In the genomic region with DNA sequence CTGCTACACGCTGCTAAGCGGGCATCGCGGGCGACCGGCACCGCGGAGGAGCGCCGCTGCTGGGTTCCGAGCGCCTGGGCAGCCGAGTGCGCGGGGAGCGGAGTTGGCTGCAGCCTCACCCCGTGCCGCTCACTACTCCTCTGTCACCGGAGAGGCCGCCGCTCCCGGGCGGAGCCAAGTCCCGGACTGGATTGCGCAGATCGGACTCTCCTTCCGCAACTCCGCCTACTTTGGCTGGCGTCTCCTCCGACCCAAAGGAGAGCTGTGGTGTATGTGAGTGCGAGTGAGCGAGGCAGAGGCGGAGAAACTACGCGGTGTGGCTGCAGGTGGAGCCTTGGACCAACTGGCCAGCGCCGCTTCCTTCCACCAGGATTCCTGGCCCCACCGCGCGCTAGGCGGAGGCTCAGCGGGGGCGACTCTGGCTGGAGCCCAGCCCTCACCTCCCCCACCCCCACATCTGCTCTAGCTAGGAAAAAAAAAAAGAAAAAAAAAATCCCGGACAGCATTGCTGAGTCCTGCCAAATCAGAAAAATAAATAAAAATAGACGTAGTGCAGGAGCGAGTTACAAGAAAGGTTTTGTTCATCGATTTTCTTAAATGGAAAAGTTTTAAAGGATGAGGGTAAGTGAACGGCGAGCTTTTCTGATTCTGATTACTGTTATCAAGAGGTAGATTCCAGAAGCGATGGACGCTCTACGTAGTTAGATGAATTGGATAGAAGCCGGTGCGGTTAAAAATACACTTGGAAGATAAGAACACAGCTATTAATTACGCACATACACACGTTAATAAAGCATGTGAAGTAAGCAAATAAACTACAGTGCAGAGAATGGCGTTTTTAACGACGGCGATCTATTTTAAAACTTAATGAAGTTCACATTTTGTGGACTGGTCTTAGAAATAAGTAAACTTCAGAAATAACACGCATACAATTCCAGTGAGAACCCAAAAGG, we compare ENCODE assay signal across 8 cellular contexts. TPM values are rescaled to one million over a fixed set of nuclear protein-coding genes. Genes with fewer than 3 reads are reported as not detected.
A peak's percentile ranks its signal among the peaks of the same experiment; 100 is the strongest.
DNase-seq lines count a peak whose midpoint lies in the region; ATAC-seq and TF ChIP-seq lines count a peak whose summit lies in the region.

A gene with protein sequence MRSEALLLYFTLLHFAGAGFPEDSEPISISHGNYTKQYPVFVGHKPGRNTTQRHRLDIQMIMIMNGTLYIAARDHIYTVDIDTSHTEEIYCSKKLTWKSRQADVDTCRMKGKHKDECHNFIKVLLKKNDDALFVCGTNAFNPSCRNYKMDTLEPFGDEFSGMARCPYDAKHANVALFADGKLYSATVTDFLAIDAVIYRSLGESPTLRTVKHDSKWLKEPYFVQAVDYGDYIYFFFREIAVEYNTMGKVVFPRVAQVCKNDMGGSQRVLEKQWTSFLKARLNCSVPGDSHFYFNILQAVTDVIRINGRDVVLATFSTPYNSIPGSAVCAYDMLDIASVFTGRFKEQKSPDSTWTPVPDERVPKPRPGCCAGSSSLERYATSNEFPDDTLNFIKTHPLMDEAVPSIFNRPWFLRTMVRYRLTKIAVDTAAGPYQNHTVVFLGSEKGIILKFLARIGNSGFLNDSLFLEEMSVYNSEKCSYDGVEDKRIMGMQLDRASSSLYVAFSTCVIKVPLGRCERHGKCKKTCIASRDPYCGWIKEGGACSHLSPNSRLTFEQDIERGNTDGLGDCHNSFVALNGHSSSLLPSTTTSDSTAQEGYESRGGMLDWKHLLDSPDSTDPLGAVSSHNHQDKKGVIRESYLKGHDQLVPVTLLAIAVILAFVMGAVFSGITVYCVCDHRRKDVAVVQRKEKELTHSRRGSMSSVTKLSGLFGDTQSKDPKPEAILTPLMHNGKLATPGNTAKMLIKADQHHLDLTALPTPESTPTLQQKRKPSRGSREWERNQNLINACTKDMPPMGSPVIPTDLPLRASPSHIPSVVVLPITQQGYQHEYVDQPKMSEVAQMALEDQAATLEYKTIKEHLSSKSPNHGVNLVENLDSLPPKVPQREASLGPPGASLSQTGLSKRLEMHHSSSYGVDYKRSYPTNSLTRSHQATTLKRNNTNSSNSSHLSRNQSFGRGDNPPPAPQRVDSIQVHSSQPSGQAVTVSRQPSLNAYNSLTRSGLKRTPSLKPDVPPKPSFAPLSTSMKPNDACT (minus strand): TSS at position 142 of the 953 bp plus-strand sequence. CDS start 69,879 bp downstream, outside the sequence.

- H3K27ac ChIP-seq in cardiac muscle cell = peak within 1 kb of the TSS; percentile 63

- H3K27ac Mint-ChIP-seq in activated naive CD8-positive, alpha-beta T cell treated with anti-CD3 and anti-CD28 coated beads, Interleukin-2, amount 50 U/mL, for 24 hours = peak within 1 kb of the TSS; percentile 14

- H3K9me3 ChIP-seq in cardiac muscle cell (ENCODE audit: low read depth) = no peaks in the 10 kb centered on the region

- peaks cover 29% of the 10 kb centered on the region for H3K4me1 Mint-ChIP-seq in activated naive CD8-positive, alpha-beta T cell treated with anti-CD3 and anti-CD28 coated beads, Interleukin-2, amount 50 U/mL, for 24 hours

- peak within 1 kb of the TSS; percentile 74 for H3K4me3 ChIP-seq in cardiac muscle cell

- no peaks in the 10 kb centered on the region for H3K4me1 ChIP-seq in cardiac muscle cell (ENCODE audit: low read depth)

- peak; percentile 51 for ATAC-seq in GM21360 (IDR thresholded peaks at IDR 0.05; ENCODE audit: unreplicated experiment)
- peak; percentile 82 for ATAC-seq in activated naive CD8-positive, alpha-beta T cell treated with anti-CD3 and anti-CD28 coated beads, Interleukin-2, amount 50 U/mL, for 24 hours

- peak within 1 kb of the TSS; percentile 75 for H3K4me3 Mint-ChIP-seq in activated naive CD8-positive, alpha-beta T cell treated with anti-CD3 and anti-CD28 coated beads, Interleukin-2, amount 50 U/mL, for 24 hours

- H3K27me3 ChIP-seq in cardiac muscle cell = no peaks in the 10 kb centered on the region

- peak; percentile 35 for DNase-seq in DMS153 (lab: John Stamatoyannopoulos, UW)
- DNase-seq in HK-2 (ENCODE audit: unreplicated experiment) = peak; percentile 91
- DNase-seq in NOMO-1 (lab: John Stamatoyannopoulos, UW; ENCODE audit: unreplicated experiment in 2 of 2) = peak; percentile 51 to 61
- DNase-seq in activated naive CD8-positive, alpha-beta T cell treated with anti-CD3 and anti-CD28 coated beads, Interleukin-2, amount 50 U/mL, for 24 hours = peak; percentile 75
- DNase-seq in cardiac muscle cell (ENCODE audit: low read depth in 1 of 2, low spot score in 1 of 2) = peak; percentile 91 to 95
- DNase-seq in occipital lobe (lab: John Stamatoyannopoulos, UW) = peak; percentile 90
- peak; percentile 92 for DNase-seq in ureter (ENCODE audit: low spot score)

- no peak for TF ChIP-seq CTCF in cardiac muscle cell (IDR thresholded peaks at IDR 0.05; ENCODE audit: low read depth, low read length)

- H3K36me3 ChIP-seq in cardiac muscle cell = no peaks in the 10 kb centered on the region

- H3K27me3 Mint-ChIP-seq in activated naive CD8-positive, alpha-beta T cell treated with anti-CD3 and anti-CD28 coated beads, Interleukin-2, amount 50 U/mL, for 24 hours = peaks cover 75% of the 10 kb centered on the region

- no peaks in the 10 kb centered on the region for H3K36me3 Mint-ChIP-seq in activated naive CD8-positive, alpha-beta T cell treated with anti-CD3 and anti-CD28 coated beads, Interleukin-2, amount 50 U/mL, for 24 hours (ENCODE audit: low read depth)

- no peaks in the 10 kb centered on the region for H3K9me3 Mint-ChIP-seq in activated naive CD8-positive, alpha-beta T cell treated with anti-CD3 and anti-CD28 coated beads, Interleukin-2, amount 50 U/mL, for 24 hours

RNA-seq across cellular contexts. Expression of the gene that starts here (rescaled TPM):
- total RNA-seq in cardiac muscle cell (20.3 and 27.6 TPM in 2 replicates), occipital lobe (24.2 TPM), ureter (37.8 TPM)
- 13.2 and 13.7 TPM in 2 replicates for polyA plus RNA-seq in cardiac muscle cell

Comparison
In these comparisons a context has a peak if more than half of its experiments do, and no peak if none do; other contexts are left out.
1. Peak in every context shown above with its lines: DNase-seq, ATAC-seq, H3K4me3 ChIP-seq and H3K27ac ChIP-seq.
2. DNase-seq: peak in every context shown above with its lines; median percentile 93 in cardiac muscle cell; 92 in ureter; 91 in HK-2; 90 in occipital lobe; 75 in activated naive CD8-positive, alpha-beta T cell treated with anti-CD3 and anti-CD28 coated beads, Interleukin-2, amount 50 U/mL, for 24 hours; 56 in NOMO-1; 35 in DMS153.